ENCODE assay signal across 11 cellular contexts in genomic region chr12:94965982-94966381, GRCh38.
"Had no signal": no experiment of that assay in that cellular context is flagged by ENCODE, and none has a peak within 500 bp of the region (broad histone marks: within the 10 kb centered on the region; RNA-seq: fewer than 3 reads in every experiment).

No MANE protein-coding gene starts in this region.

- FAIRE-seq: H1, H54 had no signal

- H3K27ac ChIP-seq: GM23248 had no signal

- H3K4me1 ChIP-seq: HAP-1 had no signal

- H3K9ac ChIP-seq: GM23248 had no signal

- ATAC-seq: GM23338, HCT116 had no signal

- H2AFZ ChIP-seq: GM23248, GM23338 had no signal

- H3K9me3 ChIP-seq: HAP-1 had no signal

- DNase-seq: GM23248, GOT3, H7, H9, HCEC 1CT, HFFc6 had no signal

- H3K4me2 ChIP-seq: GM23338 had no signal

- H3K4me3 ChIP-seq: GM23248, GM23338, HAP-1 had no signal
